Comparison of ENCODE assay signal across 8 cellular contexts in the genomic region with DNA sequence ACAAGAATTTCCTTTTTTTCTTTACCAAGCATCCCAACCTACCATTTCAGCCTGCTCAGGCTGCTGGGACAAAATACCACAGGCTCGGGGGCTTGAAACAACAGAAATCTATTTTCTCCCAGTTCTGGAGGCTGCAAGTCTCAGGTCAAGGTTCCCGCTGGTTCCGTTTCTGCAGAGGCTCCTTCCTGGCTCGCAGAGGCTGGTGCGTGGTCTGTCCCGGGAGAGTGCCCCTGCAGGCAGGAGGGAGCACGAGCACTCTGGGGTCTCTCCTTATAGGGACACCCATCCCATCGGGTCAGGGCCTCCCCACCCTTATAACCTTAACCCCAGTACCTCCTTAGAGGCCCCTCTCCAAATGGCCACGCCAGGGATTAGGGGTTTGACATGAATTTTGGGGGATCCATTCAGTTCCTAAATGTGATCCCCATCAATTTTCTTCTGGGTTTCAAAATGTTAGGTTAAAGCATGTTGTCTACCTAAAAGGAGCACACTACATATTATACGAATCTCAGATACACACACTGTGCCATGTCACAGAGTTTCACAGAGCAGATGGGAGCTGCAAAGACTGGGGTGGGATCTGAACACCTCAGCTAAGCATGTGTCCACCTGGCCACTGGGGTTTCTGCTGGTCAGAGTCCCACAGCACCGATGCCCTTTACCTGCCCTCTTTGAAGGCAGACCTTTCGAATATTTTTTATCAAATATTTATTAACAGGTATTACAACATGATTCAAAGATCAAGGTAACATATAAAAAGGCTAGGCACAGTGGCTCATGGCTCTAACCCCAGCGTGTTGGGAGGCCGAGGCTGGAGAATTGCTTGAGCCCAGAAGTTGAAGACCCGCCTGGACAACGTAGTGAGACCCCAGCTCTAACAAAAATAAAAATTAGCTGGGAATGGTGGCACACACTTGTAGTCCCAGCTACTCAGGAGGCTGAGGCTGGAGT. TPM values are rescaled to one million over a fixed set of nuclear protein-coding genes. Genes with fewer than 3 reads are reported as not detected.
A peak's percentile ranks its signal among the peaks of the same experiment; 100 is the strongest.
DNase-seq lines count a peak whose midpoint lies in the region; ATAC-seq and TF ChIP-seq lines count a peak whose summit lies in the region.

No MANE protein-coding gene starts in this region.

- H3K4me1 Mint-ChIP-seq in chondrocyte (ENCODE audit: low read depth) = peaks cover 22% of the 10 kb centered on the region

- TF ChIP-seq CTCF in AG04450 (IDR thresholded peaks at IDR 0.05; ENCODE audit: low read depth, low read length) (peak; percentile 52), chondrocyte (IDR thresholded peaks at IDR 0.05) (peak; percentile 77), lung (IDR thresholded peaks at IDR 0.05; ENCODE audit: control extremely low read depth, extremely low read depth) (no peak), upper lobe of right lung (IDR thresholded peaks at IDR 0.05) (peak; percentile 54)

- WGBS in lung, 2 donors = 64 to 70% methylated on average over 16 of the region's 16 CpGs

- peaks cover 6 to 10% of the 10 kb centered on the region in 2 donors for H3K36me3 ChIP-seq in lung (ENCODE audit: control insufficient read depth in 2 of 2, insufficient read depth in 2 of 2, low read length in 2 of 2)
- H3K36me3 ChIP-seq in upper lobe of right lung = peaks cover 26% of the 10 kb centered on the region

- intact Hi-C loops in upper lobe of right lung (cut with DNase I) = no loop called here

- CTCF ChIA-PET in AG04450 (lab: Charles Lee) = interaction anchor here (0.6 to 2.3 kb wide), 8 partner anchors 12 to 115 kb away, joined by 3 to 6 read pairs (median 5); partner anchors contain the start of gene RNASEH1

- DNase-seq in AG04450 (ENCODE audit: low read depth, low spot score) (no peak), OCI-M1 (lab: John Stamatoyannopoulos, UW) (peak; percentile 85), chondrocyte (ENCODE audit: low spot score) (no peak), lung (ENCODE audit: low spot score) (peak; percentile 53), upper lobe of right lung (no peak), SIG-M5 treated with dmso at 0.1 percent for 504 hours (lab: John Stamatoyannopoulos, UW; ENCODE audit: unreplicated experiment) (no peak)

- H3K27me3 ChIP-seq in AG04450 (ENCODE audit: control insufficient read depth, insufficient read depth, low read length) (no peaks in the 10 kb centered on the region), lung (ENCODE audit: control insufficient read depth, insufficient read depth) (no peaks in the 10 kb centered on the region), upper lobe of right lung (no peaks in the 10 kb centered on the region)

- H3K4me3 Mint-ChIP-seq in chondrocyte (ENCODE audit: unreplicated experiment) = peak overlapping the region; percentile 82

- H3K27me3 Mint-ChIP-seq in chondrocyte (ENCODE audit: low read depth) = no peaks in the 10 kb centered on the region

- H3K36me3 Mint-ChIP-seq in chondrocyte (ENCODE audit: low read depth) = peaks cover 7% of the 10 kb centered on the region

- ATAC-seq in GM19467 (IDR thresholded peaks at IDR 0.05; ENCODE audit: unreplicated experiment) (peak; percentile 44), lung (ENCODE audit: insufficient read depth, low FRiP score) (peak; percentile 37), upper lobe of right lung (peak; percentile 67), HG02981 (IDR thresholded peaks at IDR 0.05; ENCODE audit: unreplicated experiment) (no peak)

- H3K9me3 Mint-ChIP-seq in chondrocyte (ENCODE audit: low read depth) = no peaks in the 10 kb centered on the region

- H3K4me3 ChIP-seq in AG04450 (ENCODE audit: low read depth, low read length) = peak overlapping the region; percentile 62
- no peak overlapping the region for H3K4me3 ChIP-seq in lung
- peak overlapping the region; percentile 44 for H3K4me3 ChIP-seq in upper lobe of right lung

- H3K27ac ChIP-seq in AG04450 (ENCODE audit: low read depth, low read length) (peak overlapping the region; percentile 100), lung (ENCODE audit: low read depth in 1 of 2, low read length in 1 of 2) (peak overlapping the region; percentile 93 to 95), upper lobe of right lung (peak overlapping the region; percentile 92)

- H3K4me1 ChIP-seq in lung (ENCODE audit: control insufficient read depth in 2 of 2, insufficient read depth in 2 of 2, low read length in 2 of 2) (peaks cover 6 to 7% of the 10 kb centered on the region in 2 donors), upper lobe of right lung (peaks cover 5% of the 10 kb centered on the region)

- H3K9me3 ChIP-seq in AG04450 (ENCODE audit: control insufficient read depth, insufficient read depth, low read length) = peaks cover 5% of the 10 kb centered on the region; the same call in 1 of the 2 replicates
- no peaks in the 10 kb centered on the region for H3K9me3 ChIP-seq in lung (ENCODE audit: control insufficient read depth in 2 of 2, insufficient read depth in 1 of 2, low read length in 1 of 2)
- no peaks in the 10 kb centered on the region for H3K9me3 ChIP-seq in upper lobe of right lung

- H3K27ac Mint-ChIP-seq in chondrocyte (ENCODE audit: unreplicated experiment) = peak overlapping the region; percentile 100

- POLR2A ChIA-PET in AG04450 (lab: Yijun Ruan, JAX) = interaction anchor here (0.7 to 1.4 kb wide), 4 partner anchors 13 to 21 kb away, joined by 3 to 7 read pairs (median 4); partner anchors contain the start of gene RNASEH1

RNA-seq across cellular contexts. Expression of gene ADI1, which starts 17.6 kb away (rescaled TPM):
- polyA plus RNA-seq in AG04450 (2011; rRNA removed) (66.3 and 71.4 TPM in 2 replicates), lung (10 to 100 TPM; 46.8 to 59.3 TPM)
- 27.2 and 28.8 TPM in 2 replicates for polyA minus RNA-seq in AG04450 (2011; rRNA and poly(A)+ RNA removed)
- total RNA-seq in chondrocyte (38.0 to 51.2 TPM (median 41.8 TPM) in 3 replicates), lung (10 to 100 TPM; 52.5 to 65.2 TPM), upper lobe of right lung (66.8 TPM)

RNA-seq across cellular contexts. Expression of gene RNASEH1, which starts 21.2 kb away (rescaled TPM):
- polyA plus RNA-seq in AG04450 (2011; rRNA removed) = 23.7 and 26.2 TPM in 2 replicates
- polyA minus RNA-seq in AG04450 (2011; rRNA and poly(A)+ RNA removed) = 12.5 and 13.3 TPM in 2 replicates
- total RNA-seq in chondrocyte = 28.9 to 32.7 TPM (median 29.2 TPM) in 3 replicates
- 10 to 100 TPM; 13.2 to 24.5 TPM for total RNA-seq in lung
- 10 to 100 TPM in 1 of 2 donors, 1 to 10 TPM in 1; 9.6 to 17.3 TPM for polyA plus RNA-seq in lung
- 18.6 TPM for total RNA-seq in upper lobe of right lung

RNA-seq across cellular contexts. Expression of gene RPS7, which starts 38.1 kb away (rescaled TPM):
- polyA plus RNA-seq in AG04450 (2011; rRNA removed) (1,954 and 2,256 TPM in 2 replicates), lung (1,000 to 10,000 TPM; 1,447 to 3,656 TPM)
- 224 and 229 TPM in 2 replicates for polyA minus RNA-seq in AG04450 (2011; rRNA and poly(A)+ RNA removed)
- total RNA-seq in chondrocyte (724 to 826 TPM (median 808 TPM) in 3 replicates), lung (1,000 to 10,000 TPM; 1,011 to 1,210 TPM), upper lobe of right lung (807 TPM)

RNA-seq across cellular contexts. Expression of gene COLEC11, which starts 58.0 kb away (rescaled TPM):
- polyA plus RNA-seq in AG04450 (2011; rRNA removed) (0.68 and 0.73 TPM in 2 replicates), lung (1 to 10 TPM; 1.9 to 3.7 TPM)
- polyA minus RNA-seq in AG04450 (2011; rRNA and poly(A)+ RNA removed) = 0.18 TPM in 1 of 2 replicates, not detected in the other
- total RNA-seq in chondrocyte (not detected in 3 replicates), lung (1 to 10 TPM in 1 of 2 donors, under 1 TPM in 1; 0.71 to 2.0 TPM), upper lobe of right lung (1.5 TPM)

Comparison
In these comparisons a context has a peak if more than half of its experiments do, and no peak if none do; other contexts are left out.
1. DNase-seq: peak in OCI-M1 (single experiment) and lung (single experiment); none in AG04450 (single experiment), chondrocyte (single experiment), upper lobe of right lung (single experiment) and SIG-M5 treated with dmso at 0.1 percent for 504 hours (single experiment).
2. Peak in every context shown above with its lines, with median percentiles within 50 percentile points of each other: H3K27ac ChIP-seq.